ENCODE assay signal across 3 cellular contexts in genomic region chr2:9364373-9364772, GRCh38.
TF ChIP-seq lines count a peak whose summit lies in the region.

No MANE protein-coding gene starts in this region.

TF ChIP-seq in SK-N-SH, 30 proteins besides CTCF, POLR2A, EP300 and RAD21:
- TF ChIP-seq POLR2AphosphoS5 (IDR thresholded peaks at IDR 0.05; ENCODE audit: low read depth, low read length) (peak; percentile 13; the same call in 1 of the 2 replicates), MXI1 (IDR thresholded peaks at IDR 0.05; ENCODE audit: low read depth, low read length) (no peak)
TF ChIP-seq in SK-N-SH: peak in this region for 1.

TF ChIP-seq in SK-N-SH treated with all-trans-retinoic acid at 6 μM for 48 hours, 23 proteins besides CTCF, POLR2A, EP300 and RAD21:
- TF ChIP-seq PPARA (CRISPR knock-in tag; IDR thresholded peaks at IDR 0.05; ENCODE audit: borderline replicate concordance) (no peak), ZNF70 (CRISPR knock-in tag; IDR thresholded peaks at IDR 0.05) (no peak), ESRRG (CRISPR knock-in tag; IDR thresholded peaks at IDR 0.05) (no peak), CREB5 (CRISPR knock-in tag; IDR thresholded peaks at IDR 0.05; ENCODE audit: low read depth) (no peak), ZNF565 (CRISPR knock-in tag; conservative IDR thresholded peaks at IDR 0.05; ENCODE audit: low read depth) (no peak), ZFP30 (CRISPR knock-in tag; IDR thresholded peaks at IDR 0.05) (no peak), ARNTL (CRISPR knock-in tag; IDR thresholded peaks at IDR 0.05; ENCODE audit: borderline replicate concordance, low read depth) (no peak), TSHZ2 (CRISPR knock-in tag; IDR thresholded peaks at IDR 0.05) (no peak), ZNF8 (CRISPR knock-in tag; IDR thresholded peaks at IDR 0.05) (no peak), POU6F1 (CRISPR knock-in tag; IDR thresholded peaks at IDR 0.05; ENCODE audit: borderline replicate concordance, low read depth) (no peak), RARB (CRISPR knock-in tag; IDR thresholded peaks at IDR 0.05) (no peak), ISL1 (CRISPR knock-in tag; IDR thresholded peaks at IDR 0.05) (no peak), SNAI2 (CRISPR knock-in tag; IDR thresholded peaks at IDR 0.05) (no peak), BACH2 (CRISPR knock-in tag; IDR thresholded peaks at IDR 0.05; ENCODE audit: borderline replicate concordance) (no peak), CSDC2 (CRISPR knock-in tag; IDR thresholded peaks at IDR 0.05) (no peak), ZC3H10 (CRISPR knock-in tag; IDR thresholded peaks at IDR 0.05) (no peak), GLIS3 (CRISPR knock-in tag; IDR thresholded peaks at IDR 0.05) (no peak), TCF4 (CRISPR knock-in tag; IDR thresholded peaks at IDR 0.05; ENCODE audit: borderline replicate concordance) (no peak), OSR1 (CRISPR knock-in tag; IDR thresholded peaks at IDR 0.05) (no peak)

TF ChIP-seq in IMR-90, 13 proteins besides CTCF, POLR2A, EP300 and RAD21:
- TF ChIP-seq MAFK (IDR thresholded peaks at IDR 0.05; ENCODE audit: low read depth, low read length) (peak; percentile 46), SMC3 (IDR thresholded peaks at IDR 0.05; ENCODE audit: low read depth, low read length) (no peak)
